Comparison of ENCODE assay signal across 8 cellular contexts in genomic region chr9:83817011-83817355, GRCh38. TPM values are rescaled to one million over a fixed set of nuclear protein-coding genes. Genes with fewer than 3 reads are reported as not detected.
DNase-seq lines count a peak whose midpoint lies in the region; ATAC-seq and TF ChIP-seq lines count a peak whose summit lies in the region.
"Not testable (repeated sequence)": the region's sequence is repeated elsewhere in the genome, so short reads cannot be mapped to it uniquely, and the experiment has no call there.

No MANE protein-coding gene starts in this region.

- H4K20me1 ChIP-seq in fibroblast of lung (ENCODE audit: control insufficient read depth, extremely low read depth, insufficient read depth, low read length): not testable (repeated sequence)

- peak overlapping the region; percentile 23 for H2AFZ ChIP-seq in fibroblast of lung (ENCODE audit: low read length)

- DNase-seq in SW480 (ENCODE audit: low spot score) (peak; percentile 13), mesothelial cell of epicardium (ENCODE audit: low spot score in 2 of 2, unreplicated experiment in 2 of 2) (peak; percentile 23 to 40)
- peak; percentile 40 for DNase-seq in activated naive CD8-positive, alpha-beta T cell treated with anti-CD3 and anti-CD28 coated beads, Interleukin-2, amount 50 U/mL, for 24 hours
- not testable (repeated sequence) for DNase-seq in fibroblast of lung (ENCODE audit: low read depth in 2 of 2); upper lobe of right lung
- peak; percentile 1 to 8 for DNase-seq in stimulated activated CD4-positive, alpha-beta T cell treated with anti-CD3 and anti-CD28 coated beads, Interleukin-12 subunit alpha, Interleukin-12 subunit beta, amount 100 ng/mL, for 24 hours (ENCODE audit: low read depth in 2 of 2)

- under 1% methylated on average over 38 of the region's 38 CpGs for WGBS in HUES64

- not testable (repeated sequence) for H3K27ac ChIP-seq in HUES64 (ENCODE audit: low read depth, low read length); fibroblast of lung (ENCODE audit: insufficient read depth, low read length)
- H3K27ac ChIP-seq in upper lobe of right lung: peak overlapping the region; percentile 70

- not testable (repeated sequence) for H3K9me3 Mint-ChIP-seq in activated naive CD8-positive, alpha-beta T cell treated with anti-CD3 and anti-CD28 coated beads, Interleukin-2, amount 50 U/mL, for 24 hours; mesothelial cell of epicardium

- peak overlapping the region; percentile 72 for H3K27ac Mint-ChIP-seq in activated naive CD8-positive, alpha-beta T cell treated with anti-CD3 and anti-CD28 coated beads, Interleukin-2, amount 50 U/mL, for 24 hours
- H3K27ac Mint-ChIP-seq in mesothelial cell of epicardium: not testable (repeated sequence)

- not testable (repeated sequence) for H3K79me2 ChIP-seq in fibroblast of lung (ENCODE audit: control insufficient read depth, insufficient read depth, low read length)

- not testable (repeated sequence) for TF ChIP-seq CTCF in GM12875 (IDR thresholded peaks at IDR 0.05; ENCODE audit: borderline replicate concordance, insufficient read depth, low read depth, low read length); fibroblast of lung (conservative IDR thresholded peaks at IDR 0.05 in 1 of 2, IDR thresholded peaks at IDR 0.05 in 1 of 2; ENCODE audit: low read depth in 1 of 2, low read length in 2 of 2); mesothelial cell of epicardium (IDR thresholded peaks at IDR 0.05; ENCODE audit: unreplicated experiment); upper lobe of right lung (IDR thresholded peaks at IDR 0.05)

- not testable (repeated sequence) for H3K27me3 Mint-ChIP-seq in activated naive CD8-positive, alpha-beta T cell treated with anti-CD3 and anti-CD28 coated beads, Interleukin-2, amount 50 U/mL, for 24 hours; mesothelial cell of epicardium (ENCODE audit: low read depth)

- not testable (repeated sequence) for H3K36me3 ChIP-seq in HUES64 (ENCODE audit: insufficient read depth, low read length); fibroblast of lung (ENCODE audit: control insufficient read depth, insufficient read depth, low read length); upper lobe of right lung

- not testable (repeated sequence) for H3K4me1 ChIP-seq in HUES64 (ENCODE audit: insufficient read depth, low read length); fibroblast of lung (ENCODE audit: control insufficient read depth, extremely low read depth, insufficient read depth, low read length); upper lobe of right lung

- intact Hi-C loops in upper lobe of right lung (cut with DNase I): not testable (repeated sequence)

- not testable (repeated sequence) for ATAC-seq in activated naive CD8-positive, alpha-beta T cell treated with anti-CD3 and anti-CD28 coated beads, Interleukin-2, amount 50 U/mL, for 24 hours; upper lobe of right lung

- peak overlapping the region; percentile 75 for H3K4me2 ChIP-seq in fibroblast of lung (ENCODE audit: extremely low read depth, insufficient read depth, low read length)

- H3K4me3 ChIP-seq in GM12875 (ENCODE audit: low read depth, low read length): peak overlapping the region; percentile 71
- peak overlapping the region; percentile 74 for H3K4me3 ChIP-seq in HUES64 (ENCODE audit: low read length)
- peak overlapping the region; percentile 48 to 63 (median 58) for H3K4me3 ChIP-seq in fibroblast of lung (replicated peaks in 1 of 4; ENCODE audit: control extremely low read depth in 1 of 4, insufficient read depth in 1 of 4, low read depth in 3 of 4, low read length in 4 of 4)
- peak overlapping the region; percentile 63 for H3K4me3 ChIP-seq in upper lobe of right lung

- peaks cover 25% of the 10 kb centered on the region for H3K27me3 ChIP-seq in HUES64 (ENCODE audit: insufficient read depth, low read length)
- not testable (repeated sequence) for H3K27me3 ChIP-seq in fibroblast of lung (ENCODE audit: control insufficient read depth, insufficient read depth, low read length); upper lobe of right lung

- not testable (repeated sequence) for H3K4me1 Mint-ChIP-seq in activated naive CD8-positive, alpha-beta T cell treated with anti-CD3 and anti-CD28 coated beads, Interleukin-2, amount 50 U/mL, for 24 hours
- peaks cover 13% of the 10 kb centered on the region for H3K4me1 Mint-ChIP-seq in mesothelial cell of epicardium

- H3K36me3 Mint-ChIP-seq in activated naive CD8-positive, alpha-beta T cell treated with anti-CD3 and anti-CD28 coated beads, Interleukin-2, amount 50 U/mL, for 24 hours (ENCODE audit: low read depth); mesothelial cell of epicardium: not testable (repeated sequence)

- H3K9ac ChIP-seq in HUES64 (ENCODE audit: low read depth, low read length) (peak overlapping the region; percentile 52), fibroblast of lung (ENCODE audit: insufficient read depth, low read length) (peak overlapping the region; percentile 50)

- H3K9me3 ChIP-seq in HUES64 (ENCODE audit: insufficient read depth, low read depth, low read length); fibroblast of lung (ENCODE audit: control insufficient read depth, insufficient read depth, low read depth, low read length); upper lobe of right lung: not testable (repeated sequence)

- H3K4me3 Mint-ChIP-seq in activated naive CD8-positive, alpha-beta T cell treated with anti-CD3 and anti-CD28 coated beads, Interleukin-2, amount 50 U/mL, for 24 hours: peak overlapping the region; percentile 81
- H3K4me3 Mint-ChIP-seq in mesothelial cell of epicardium: peak overlapping the region; percentile 77

RNA-seq across cellular contexts. Expression of gene GKAP1, which starts 0.6 kb away (rescaled TPM):
- 3.8 TPM for polyA plus RNA-seq in HUES64 (2013, experiment 1 of 2)
- polyA plus RNA-seq in HUES64 (2013, experiment 2 of 2): 6.1 TPM
- total RNA-seq in fibroblast of lung (2.6 TPM in 2 replicates), mesothelial cell of epicardium (7.6 to 9.6 TPM (median 8.6 TPM) in 3 replicates), upper lobe of right lung (5.4 TPM)
- 0.95 and 1.0 TPM in 2 replicates for polyA plus RNA-seq in fibroblast of lung
- polyA plus RNA-seq in fibroblast of lung (2012): 0.73 and 0.75 TPM in 2 replicates
- not detected in 2 replicates for polyA minus RNA-seq in fibroblast of lung (ENCODE audit: low replicate concordance)
